Comparison of ENCODE assay signal across 22 cellular contexts in genomic region chr1:10489291-10490055, GRCh38. TPM values are rescaled to one million over a fixed set of nuclear protein-coding genes. Genes with fewer than 3 reads are reported as not detected.
DNase-seq lines count a peak whose midpoint lies in the region; ATAC-seq and TF ChIP-seq lines count a peak whose summit lies in the region.
"Had no signal": no experiment of that assay in that cellular context is flagged by ENCODE, and none has a peak within 500 bp of the region (broad histone marks: within the 10 kb centered on the region; RNA-seq: fewer than 3 reads in every experiment).

No MANE protein-coding gene starts in this region.

- no peak for TF ChIP-seq CTCF in right lobe of liver (IDR thresholded peaks at IDR 0.05)

- peak overlapping the region; percentile 42 for H3K27ac Mint-ChIP-seq in activated CD8-positive, alpha-beta memory T cell treated with anti-CD3 and anti-CD28 coated beads, Interleukin-2, amount 10 ng/mL, durations not matched to agents 7 days and 5 days
- H3K27ac Mint-ChIP-seq in T-helper 17 cell: peak overlapping the region; percentile 9
- H3K27ac Mint-ChIP-seq: activated T-cell treated with anti-CD3 and anti-CD28 coated beads, Interleukin-2, amount 50 U/mL, for 24 hours had no signal

- H3K4me1 ChIP-seq in right lobe of liver (peaks cover 0 to 51% (median 17%) of the 10 kb centered on the region in 4 donors), right cardiac atrium (ENCODE audit: control insufficient read depth, insufficient read depth, low read length) (no peaks in the 10 kb centered on the region)
- H3K4me1 ChIP-seq: parathyroid adenoma had no signal

- DNase-seq in activated CD8-positive, alpha-beta memory T cell treated with anti-CD3 and anti-CD28 coated beads, Interleukin-2, amount 10 ng/mL, durations not matched to agents 7 days and 5 days: no peak
- DNase-seq in activated CD8-positive, alpha-beta memory T cell treated with anti-CD3 and anti-CD28 coated beads, Interleukin-2, amount 50 U/mL, for 48 hours: no peak
- no peak for DNase-seq in T-helper 17 cell
- DNase-seq in right lobe of liver: no peak
- DNase-seq in AG20443 (ENCODE audit: low spot score): no peak
- DNase-seq in GOT3 (lab: John Stamatoyannopoulos, UW): no peak
- DNase-seq in right cardiac atrium: no peak
- DNase-seq: activated naive CD4-positive, alpha-beta T cell treated with Interleukin-2 at 50 U/mL for 16 hours; activated T-cell treated with anti-CD3 and anti-CD28 coated beads, Interleukin-2, amount 50 U/mL, for 24 hours; C1 segment of cervical spinal cord; DMS 273 treated with DMSO at 0.1 percent for 48 hours; GF-D8; HCEC 1CT; naive B cell; NCI-H2029 treated with DMSO at 0.1 percent for 48 hours; NCI-H524 treated with DMSO at 0.1 percent for 48 hours; stimulated activated CD4-positive, alpha-beta T cell treated with anti-CD3 and anti-CD28 coated beads, Interleukin-2, amount 100 ng/mL, for 24 hours had no signal

- H3K4me1 Mint-ChIP-seq in activated CD8-positive, alpha-beta memory T cell treated with anti-CD3 and anti-CD28 coated beads, Interleukin-2, amount 10 ng/mL, durations not matched to agents 7 days and 5 days: peaks cover 14% of the 10 kb centered on the region
- H3K4me1 Mint-ChIP-seq in T-helper 17 cell: peaks cover 23% of the 10 kb centered on the region

- 9% methylated on average over 3 of the region's 4 CpGs for WGBS in right lobe of liver (ENCODE audit: insufficient coverage, low coverage, low lambda C conversion rate, missing lambda C conversion rate)
- 62% methylated on average over 4 of the region's 4 CpGs for WGBS in right cardiac atrium

- CTCF ChIA-PET in activated CD8-positive, alpha-beta memory T cell treated with anti-CD3 and anti-CD28 coated beads, Interleukin-2, amount 10 ng/mL, durations not matched to agents 7 days and 5 days (lab: Charles Lee): interaction anchor here (1.2 to 10.9 kb wide), 3 partner anchors 18 to 279 kb away, joined by 3 to 219 read pairs (median 4); partner anchors contain the start of genes CENPS and KIF1B

- H3K27me3 ChIP-seq in right lobe of liver: no peaks in the 10 kb centered on the region
- no peaks in the 10 kb centered on the region for H3K27me3 ChIP-seq in right cardiac atrium (ENCODE audit: control insufficient read depth, insufficient read depth)

- intact Hi-C loops in right lobe of liver (cut with DNase I): loop anchor here in 1 of 2 donors (5.0 kb wide), 1 partner anchor 57 kb away; the partner anchor contains the start of gene CENPS
- intact Hi-C loops in right cardiac atrium (cut with DNase I): loop anchor here in 1 of 4 donors (10.0 kb wide), 1 partner anchor 55 kb away; the partner anchor contains the start of gene CENPS

- H3K4me3 ChIP-seq in right lobe of liver (peak overlapping the region in 2 of 3 donors; percentile 24 to 34), right cardiac atrium (ENCODE audit: low read length) (no peak overlapping the region)

- no peak for ATAC-seq in activated CD8-positive, alpha-beta memory T cell treated with anti-CD3 and anti-CD28 coated beads, Interleukin-2, amount 10 ng/mL, durations not matched to agents 7 days and 5 days
- no peak for ATAC-seq in T-helper 17 cell
- ATAC-seq in right lobe of liver: peak; percentile 82 to 91 (median 89)
- ATAC-seq in GM21447 (IDR thresholded peaks at IDR 0.05; ENCODE audit: unreplicated experiment): no peak
- ATAC-seq in right cardiac atrium: no peak
- ATAC-seq: Right ventricle myocardium inferior had no signal

- no peak overlapping the region for H3K4me3 Mint-ChIP-seq in activated CD8-positive, alpha-beta memory T cell treated with anti-CD3 and anti-CD28 coated beads, Interleukin-2, amount 10 ng/mL, durations not matched to agents 7 days and 5 days
- no peak overlapping the region for H3K4me3 Mint-ChIP-seq in T-helper 17 cell
- H3K4me3 Mint-ChIP-seq: activated T-cell treated with anti-CD3 and anti-CD28 coated beads, Interleukin-2, amount 50 U/mL, for 24 hours; naive B cell had no signal

- no peaks in the 10 kb centered on the region for H3K36me3 ChIP-seq in right lobe of liver

- H3K36me3 Mint-ChIP-seq in activated CD8-positive, alpha-beta memory T cell treated with anti-CD3 and anti-CD28 coated beads, Interleukin-2, amount 10 ng/mL, durations not matched to agents 7 days and 5 days: peaks cover 10% of the 10 kb centered on the region
- H3K36me3 Mint-ChIP-seq in T-helper 17 cell (ENCODE audit: low read depth): peaks cover 3% of the 10 kb centered on the region

- H3K9me3 ChIP-seq in T-helper 17 cell (ENCODE audit: control insufficient read depth, low read length, poor library complexity, severe bottlenecking) (no peaks in the 10 kb centered on the region), right lobe of liver (no peaks in the 10 kb centered on the region), right cardiac atrium (ENCODE audit: control insufficient read depth, low read length) (no peaks in the 10 kb centered on the region)

- TF ChIP-seq POLR2A in right lobe of liver (IDR thresholded peaks at IDR 0.05): no peak

- H3K27me3 Mint-ChIP-seq in activated CD8-positive, alpha-beta memory T cell treated with anti-CD3 and anti-CD28 coated beads, Interleukin-2, amount 10 ng/mL, durations not matched to agents 7 days and 5 days: no peaks in the 10 kb centered on the region
- no peaks in the 10 kb centered on the region for H3K27me3 Mint-ChIP-seq in T-helper 17 cell
- H3K27me3 Mint-ChIP-seq: activated T-cell treated with anti-CD3 and anti-CD28 coated beads, Interleukin-2, amount 50 U/mL, for 24 hours; naive B cell had no signal

- H3K27ac ChIP-seq in right lobe of liver (peak overlapping the region; percentile 28 to 83 (median 82)), right cardiac atrium (ENCODE audit: low read length) (no peak overlapping the region)
- H3K27ac ChIP-seq: parathyroid adenoma had no signal

- no peaks in the 10 kb centered on the region for H3K9me3 Mint-ChIP-seq in activated CD8-positive, alpha-beta memory T cell treated with anti-CD3 and anti-CD28 coated beads, Interleukin-2, amount 10 ng/mL, durations not matched to agents 7 days and 5 days (ENCODE audit: low read depth)
- H3K9me3 Mint-ChIP-seq: activated T-cell treated with anti-CD3 and anti-CD28 coated beads, Interleukin-2, amount 50 U/mL, for 24 hours had no signal

RNA-seq across cellular contexts. Expression of gene PEX14, which starts 14.7 kb away (rescaled TPM):
- total RNA-seq in activated CD8-positive, alpha-beta memory T cell treated with anti-CD3 and anti-CD28 coated beads, Interleukin-2, amount 10 ng/mL, durations not matched to agents 7 days and 5 days: 10 to 100 TPM; 24.4 to 27.5 TPM
- 10 to 100 TPM; 16.0 TPM for total RNA-seq in T-helper 17 cell
- total RNA-seq in right lobe of liver: 10 to 100 TPM; 10.5 to 26.5 (median 16.5) TPM
- total RNA-seq in right cardiac atrium: 10 to 100 TPM; 17.5 to 22.9 (median 20.8) TPM
- 24.6 TPM for polyA plus RNA-seq in right cardiac atrium

RNA-seq across cellular contexts. Expression of gene DFFA, which starts 17.1 kb away (rescaled TPM):
- 10 to 100 TPM; 40.9 to 45.1 TPM for total RNA-seq in activated CD8-positive, alpha-beta memory T cell treated with anti-CD3 and anti-CD28 coated beads, Interleukin-2, amount 10 ng/mL, durations not matched to agents 7 days and 5 days
- 10 to 100 TPM; 14.6 to 15.1 TPM for total RNA-seq in T-helper 17 cell
- 10 to 100 TPM; 14.1 to 24.8 (median 16.9) TPM for total RNA-seq in right lobe of liver
- 10 to 100 TPM; 25.8 to 31.3 (median 28.9) TPM for total RNA-seq in right cardiac atrium
- polyA plus RNA-seq in right cardiac atrium: 17.0 TPM

RNA-seq across cellular contexts. Expression of gene CORT, which starts 39.6 kb away (rescaled TPM):
- under 1 TPM in 1 of 2 experiments, not detected in 1; 0.73 TPM for total RNA-seq in activated CD8-positive, alpha-beta memory T cell treated with anti-CD3 and anti-CD28 coated beads, Interleukin-2, amount 10 ng/mL, durations not matched to agents 7 days and 5 days
- total RNA-seq in T-helper 17 cell (under 1 TPM; 0.42 to 0.52 TPM), right lobe of liver (under 1 TPM in 1 of 6 experiments, not detected in 5; 0.17 TPM), right cardiac atrium (under 1 TPM in 1 of 4 donors, not detected in 3; 0.35 TPM)
- 0.16 TPM for polyA plus RNA-seq in right cardiac atrium
- total RNA-seq: endothelial cell of umbilical vein had no signal
- polyA plus RNA-seq: aorta had no signal

RNA-seq across cellular contexts. Expression of gene CENPS, which starts 59.2 kb away (rescaled TPM):
- 10 to 100 TPM; 14.8 to 18.6 TPM for total RNA-seq in activated CD8-positive, alpha-beta memory T cell treated with anti-CD3 and anti-CD28 coated beads, Interleukin-2, amount 10 ng/mL, durations not matched to agents 7 days and 5 days
- total RNA-seq in T-helper 17 cell (1 to 10 TPM; 3.8 to 6.3 TPM), right lobe of liver (1 to 10 TPM; 1.8 to 9.3 (median 5.7) TPM), right cardiac atrium (1 to 10 TPM; 5.2 to 9.7 (median 7.7) TPM)
- polyA plus RNA-seq in right cardiac atrium: 9.2 TPM

Comparison
In these comparisons a context has a peak if more than half of its experiments do, and no peak if none do; other contexts are left out.
1. ATAC-seq: peak in right lobe of liver (4 of 4); none in activated CD8-positive, alpha-beta memory T cell treated with anti-CD3 and anti-CD28 coated beads, Interleukin-2, amount 10 ng/mL, durations not matched to agents 7 days and 5 days (single experiment), T-helper 17 cell (single experiment), GM21447 (single experiment) and right cardiac atrium (0 of 2).